ENCODE assay signal across 28 cellular contexts in genomic region chr2:204628926-204629661, GRCh38.
DNase-seq lines count a peak whose midpoint lies in the region; ATAC-seq, FAIRE-seq and TF ChIP-seq lines count a peak whose summit lies in the region.
"Had no signal": no experiment of that assay in that cellular context is flagged by ENCODE, and none has a peak within 500 bp of the region (broad histone marks: within the 10 kb centered on the region; RNA-seq: fewer than 3 reads in every experiment).

No MANE protein-coding gene starts in this region.

- H3K79me2 ChIP-seq in fibroblast of lung (ENCODE audit: control insufficient read depth, insufficient read depth, low read length): no peaks in the 10 kb centered on the region

- CTCF ChIA-PET in A549 (lab: Yijun Ruan, JAX) (no interaction called here), HEK293T (lab: Yijun Ruan, JAX) (no interaction called here)

- H3K4me1 ChIP-seq in A549 (no peaks in the 10 kb centered on the region), fibroblast of lung (ENCODE audit: control insufficient read depth, extremely low read depth, insufficient read depth, low read length) (no peaks in the 10 kb centered on the region)
- H3K4me1 ChIP-seq: BLaER1, pancreas, testis had no signal

- POLR2A ChIA-PET in A549 (lab: Yijun Ruan, JAX) (no interaction called here), HEK293T (lab: Yijun Ruan, JAX) (no interaction called here)

- H3K9ac ChIP-seq in fibroblast of lung (ENCODE audit: insufficient read depth, low read length): no peak overlapping the region
- H3K9ac ChIP-seq: BLaER1, SK-N-SH had no signal

- TF ChIP-seq RAD21 in A549 (conservative IDR thresholded peaks at IDR 0.05 in 1 of 2, IDR thresholded peaks at IDR 0.05 in 1 of 2): no peak

- H2AFZ ChIP-seq in fibroblast of lung (ENCODE audit: low read length): no peak overlapping the region

- H3K4me3 ChIP-seq in A549: no peak overlapping the region
- H3K4me3 ChIP-seq in fibroblast of lung (replicated peaks in 1 of 4; ENCODE audit: control extremely low read depth in 1 of 4, insufficient read depth in 1 of 4, low read depth in 3 of 4, low read length in 4 of 4): no peak overlapping the region
- H3K4me3 ChIP-seq: BLaER1, pancreas, testis had no signal

- no peaks in the 10 kb centered on the region for H3K27me3 ChIP-seq in fibroblast of lung (ENCODE audit: control insufficient read depth, insufficient read depth, low read length)
- H3K27me3 ChIP-seq: BLaER1, pancreas, testis had no signal

- 68% methylated on average over 6 of the region's 6 CpGs for WGBS in A549 (ENCODE audit: missing lambda C conversion rate)

- H3K36me3 ChIP-seq in fibroblast of lung (ENCODE audit: control insufficient read depth, insufficient read depth, low read length): no peaks in the 10 kb centered on the region
- H3K36me3 ChIP-seq: BLaER1, pancreas had no signal

- H3K9me3 ChIP-seq in A549: no peaks in the 10 kb centered on the region
- no peaks in the 10 kb centered on the region for H3K9me3 ChIP-seq in fibroblast of lung (ENCODE audit: control insufficient read depth, insufficient read depth, low read depth, low read length)
- H3K9me3 ChIP-seq: BLaER1, Caco-2, pancreas, SK-N-SH, testis had no signal

- no peak for TF ChIP-seq EP300 in A549 (IDR thresholded peaks at IDR 0.05)

- TF ChIP-seq CTCF in A549 (IDR thresholded peaks at IDR 0.05): no peak
- no peak for TF ChIP-seq CTCF in fibroblast of lung (conservative IDR thresholded peaks at IDR 0.05 in 1 of 2, IDR thresholded peaks at IDR 0.05 in 1 of 2; ENCODE audit: low read depth in 1 of 2, low read length in 2 of 2)

- TF ChIP-seq POLR2A in A549 (IDR thresholded peaks at IDR 0.05; ENCODE audit: low read length): no peak

- DNase-seq in A549 (ENCODE audit: low read depth in 1 of 2, low spot score in 1 of 2) (no peak), EL (peak; percentile 40), NCI-H69 (lab: John Stamatoyannopoulos, UW) (peak; percentile 49), fibroblast of lung (ENCODE audit: low read depth in 2 of 2) (peak; percentile 19 to 43), HEK293T (ENCODE audit: extremely low spot score) (no peak), ecto neural progenitor cell (ENCODE audit: low spot score) (no peak)
- DNase-seq in activated CD4-positive, alpha-beta T cell treated with anti-CD3 and anti-CD28 coated beads, Interleukin-2, amount 50 U/mL, for 48 hours: no peak
- DNase-seq: ACHN; activated CD4-positive, alpha-beta T cell treated with anti-CD3 and anti-CD28 coated beads, Interleukin-2, amount 10 ng/mL, durations not matched to agents 24 days and 14 days; activated naive CD4-positive, alpha-beta T cell treated with anti-CD3 and anti-CD28 coated beads for 36 hours; activated T-cell treated with anti-CD3 and anti-CD28 coated beads, Interleukin-2, amount 50 U/mL, for 48 hours; Caco-2; DND-41; HCEC 1CT; Karpas-422; natural killer cell; NCI-H1092; NCI-H2029; NCI-H524 treated with DMSO at 0.1 percent for 48 hours; pancreas; SK-N-SH; stimulated activated CD4-positive, alpha-beta T cell treated with anti-CD3 and anti-CD28 coated beads, Interleukin-4, amount 100 ng/mL, for 4 hours; stimulated activated naive CD4-positive, alpha-beta T cell treated with Interleukin-2 at 50 U/mL for 16 hours; T-helper 2 cell; testis had no signal

- H4K20me1 ChIP-seq in fibroblast of lung (ENCODE audit: control insufficient read depth, extremely low read depth, insufficient read depth, low read length): no peaks in the 10 kb centered on the region
- H4K20me1 ChIP-seq: BLaER1 had no signal

- H3K27ac ChIP-seq in A549 (no peak overlapping the region), fibroblast of lung (ENCODE audit: insufficient read depth, low read length) (no peak overlapping the region)
- H3K27ac ChIP-seq: BLaER1, pancreas, testis had no signal

- ATAC-seq in A549 (no peak), GM18498 (IDR thresholded peaks at IDR 0.05; ENCODE audit: unreplicated experiment) (no peak)
- ATAC-seq: left lobe of liver, natural killer cell, pancreas had no signal

- H3K4me2 ChIP-seq in A549: no peak overlapping the region
- no peak overlapping the region for H3K4me2 ChIP-seq in fibroblast of lung (ENCODE audit: extremely low read depth, insufficient read depth, low read length)
- H3K4me2 ChIP-seq: BLaER1, SK-N-SH had no signal

- FAIRE-seq in A549 (lab: Jason Lieb, UNC): no peak

TF ChIP-seq in A549, 52 proteins besides CTCF, POLR2A, EP300 and RAD21:
- TF ChIP-seq HDAC2 (IDR thresholded peaks at IDR 0.05) (no peak), CEBPB (IDR thresholded peaks at IDR 0.05) (peak; percentile 16 to 38; a peak in 2 of 4 replicates)
TF ChIP-seq in A549: peak in this region for 1.

TF ChIP-seq in HEK293T, 16 proteins besides CTCF, POLR2A, EP300 and RAD21:
- TF ChIP-seq SP1 (IDR thresholded peaks at IDR 0.05): no peak
- TF ChIP-seq TARDBP (IDR thresholded peaks at IDR 0.05): no peak
- no peak for TF ChIP-seq HDGF (IDR thresholded peaks at IDR 0.05; ENCODE audit: borderline replicate concordance)
- TF ChIP-seq L3MBTL2 (conservative IDR thresholded peaks at IDR 0.05): no peak
- no peak for TF ChIP-seq LEF1 (IDR thresholded peaks at IDR 0.05; ENCODE audit: borderline replicate concordance)
- no peak for TF ChIP-seq PKNOX1 (IDR thresholded peaks at IDR 0.05)
- TF ChIP-seq SUZ12 (IDR thresholded peaks at IDR 0.05): no peak
- no peak for TF ChIP-seq FOXM1 (IDR thresholded peaks at IDR 0.05; ENCODE audit: borderline replicate concordance)
- TF ChIP-seq FOXK2 (IDR thresholded peaks at IDR 0.05): no peak
- no peak for TF ChIP-seq ARNT (IDR thresholded peaks at IDR 0.05)
- no peak for TF ChIP-seq BHLHE40 (IDR thresholded peaks at IDR 0.05; ENCODE audit: borderline replicate concordance)
- no peak for TF ChIP-seq ZNF384 (IDR thresholded peaks at IDR 0.05)
- no peak for TF ChIP-seq ELF4 (IDR thresholded peaks at IDR 0.05)
- TF ChIP-seq CTBP1 (IDR thresholded peaks at IDR 0.05; ENCODE audit: borderline replicate concordance): no peak
- TF ChIP-seq FOXA1 (IDR thresholded peaks at IDR 0.05): no peak
- TF ChIP-seq NFRKB (IDR thresholded peaks at IDR 0.05): no peak

Comparison
In these comparisons a context has a peak if more than half of its experiments do, and no peak if none do; other contexts are left out.
1. DNase-seq: peak in EL (single experiment), NCI-H69 (single experiment) and fibroblast of lung (2 of 2); none in A549 (0 of 2), activated CD4-positive, alpha-beta T cell treated with anti-CD3 and anti-CD28 coated beads, Interleukin-2, amount 50 U/mL, for 48 hours (0 of 2), HEK293T (single experiment) and ecto neural progenitor cell (single experiment).